Comparison of ENCODE assay signal across 24 cellular contexts in genomic region chr1:108575241-108575850, GRCh38. TPM values are rescaled to one million over a fixed set of nuclear protein-coding genes. Genes with fewer than 3 reads are reported as not detected.
DNase-seq lines count a peak whose midpoint lies in the region; ATAC-seq and TF ChIP-seq lines count a peak whose summit lies in the region.
"Had no signal": no experiment of that assay in that cellular context is flagged by ENCODE, and none has a peak within 500 bp of the region (broad histone marks: within the 10 kb centered on the region; RNA-seq: fewer than 3 reads in every experiment).

No MANE protein-coding gene starts in this region.

- H3K4me1 Mint-ChIP-seq in CD14-positive monocyte: peaks cover 6% of the 10 kb centered on the region

- H3K4me3 Mint-ChIP-seq in CD14-positive monocyte: no peak overlapping the region
- H3K4me3 Mint-ChIP-seq: activated CD8-positive, alpha-beta memory T cell treated with anti-CD3 and anti-CD28 coated beads, Interleukin-2, amount 10 ng/mL, durations not matched to agents 7 days and 5 days; activated naive CD8-positive, alpha-beta T cell; naive thymus-derived CD8-positive, alpha-beta T cell had no signal

- peaks cover 0 to under 1% of the 10 kb centered on the region in 2 donors for H3K9me3 ChIP-seq in muscle layer of duodenum (ENCODE audit: control insufficient read depth in 1 of 2, low read length in 2 of 2)
- no peaks in the 10 kb centered on the region for H3K9me3 ChIP-seq in BE2C
- H3K9me3 ChIP-seq: suprapubic skin, uterus had no signal

- H3K4me1 ChIP-seq in muscle layer of duodenum (ENCODE audit: control insufficient read depth in 1 of 2, insufficient read depth in 2 of 2, low read length in 2 of 2) (peaks cover 4 to 6% of the 10 kb centered on the region in 2 donors), BE2C (no peaks in the 10 kb centered on the region)
- H3K4me1 ChIP-seq: uterus had no signal

- H3K27ac Mint-ChIP-seq in CD14-positive monocyte: peak overlapping the region in 4 of 7 donors; percentile 8 to 28 (median 22)
- H3K27ac Mint-ChIP-seq: activated CD8-positive, alpha-beta memory T cell treated with anti-CD3 and anti-CD28 coated beads, Interleukin-2, amount 10 ng/mL, durations not matched to agents 7 days and 5 days had no signal

- H3K27me3 ChIP-seq in muscle layer of duodenum (ENCODE audit: low read depth, low read length): no peaks in the 10 kb centered on the region
- no peaks in the 10 kb centered on the region for H3K27me3 ChIP-seq in BE2C
- H3K27me3 ChIP-seq: esophagus squamous epithelium, suprapubic skin, uterus had no signal

- no peak for DNase-seq in CD14-positive monocyte (ENCODE audit: low spot score)
- DNase-seq in HCEC 1CT: peak; percentile 35
- peak; percentile 54 for DNase-seq in dedifferentiated amniotic fluid mesenchymal stem cell (ENCODE audit: extremely low spot score)
- DNase-seq in posterior vena cava (ENCODE audit: low spot score): no peak
- no peak for DNase-seq in BE2C
- DNase-seq: activated CD4-positive, alpha-beta T cell treated with anti-CD3 and anti-CD28 coated beads for 48 hours; activated CD8-positive, alpha-beta memory T cell treated with anti-CD3 and anti-CD28 coated beads, Interleukin-2, amount 10 ng/mL, durations not matched to agents 7 days and 5 days; DND-41; effector CD8-positive, alpha-beta T cell; esophagus squamous epithelium; head of caudate nucleus; left colon; naive thymus-derived CD8-positive, alpha-beta T cell; NCI-H146; NCI-H510A treated with DMSO at 0.1 percent for 48 hours; uterus had no signal

- intact Hi-C loops in CD14-positive monocyte (cut with micrococcal nuclease): no loop called here
- intact Hi-C loops in posterior vena cava (cut with DNase I): no loop called here

- no peak for ATAC-seq in GM21381 (IDR thresholded peaks at IDR 0.05; ENCODE audit: unreplicated experiment)
- ATAC-seq: activated CD8-positive, alpha-beta memory T cell treated with anti-CD3 and anti-CD28 coated beads, Interleukin-2, amount 10 ng/mL, durations not matched to agents 7 days and 5 days; HCT116; left colon; naive thymus-derived CD8-positive, alpha-beta T cell; Panc1; sciatic nerve had no signal

- peaks cover 0 to 3% (median 0%) of the 10 kb centered on the region in 3 donors for H3K27me3 Mint-ChIP-seq in CD14-positive monocyte (ENCODE audit: low read depth in 3 of 3)
- H3K27me3 Mint-ChIP-seq: activated CD8-positive, alpha-beta memory T cell treated with anti-CD3 and anti-CD28 coated beads, Interleukin-2, amount 10 ng/mL, durations not matched to agents 7 days and 5 days; activated naive CD8-positive, alpha-beta T cell; naive thymus-derived CD8-positive, alpha-beta T cell had no signal

- H3K9me3 Mint-ChIP-seq in CD14-positive monocyte: peaks cover 5 to 13% (median 9%) of the 10 kb centered on the region in 7 donors

- H3K4me3 ChIP-seq in muscle layer of duodenum (ENCODE audit: low read depth in 1 of 2, low read length in 2 of 2) (no peak overlapping the region), BE2C (ENCODE audit: low read depth, low read length) (no peak overlapping the region)
- H3K4me3 ChIP-seq: esophagus squamous epithelium, suprapubic skin, uterus had no signal

- no peak for TF ChIP-seq CTCF in CD14-positive monocyte (IDR thresholded peaks at IDR 0.05)
- no peak for TF ChIP-seq CTCF in BE2C (IDR thresholded peaks at IDR 0.05; ENCODE audit: low read depth, low read length)

- peaks cover 3 to 4% of the 10 kb centered on the region in 2 donors for H3K36me3 Mint-ChIP-seq in CD14-positive monocyte

- H3K27ac ChIP-seq in muscle layer of duodenum (ENCODE audit: low read length): peak overlapping the region; percentile 19
- H3K27ac ChIP-seq: esophagus squamous epithelium, KMS-11, suprapubic skin, uterus had no signal

- H3K36me3 ChIP-seq in muscle layer of duodenum (ENCODE audit: control insufficient read depth in 1 of 2, insufficient read depth in 2 of 2, low read length in 2 of 2): no peaks in the 10 kb centered on the region
- H3K36me3 ChIP-seq in BE2C: no peaks in the 10 kb centered on the region
- H3K36me3 ChIP-seq: esophagus squamous epithelium, suprapubic skin, uterus had no signal

RNA-seq across cellular contexts. Expression of gene EEIG2, which starts 15.4 kb away (rescaled TPM):
- 1 to 10 TPM; 1.4 to 4.3 TPM for polyA plus RNA-seq in CD14-positive monocyte
- total RNA-seq in posterior vena cava: 10 to 100 TPM; 26.8 to 29.1 TPM
- polyA plus RNA-seq in BE2C (2012; ENCODE audit: insufficient read depth, insufficient read length, low read depth): 0.39 TPM

Comparison
In these comparisons a context has a peak if more than half of its experiments do, and no peak if none do; other contexts are left out.
1. DNase-seq: peak in HCEC 1CT (single experiment) and dedifferentiated amniotic fluid mesenchymal stem cell (single experiment); none in CD14-positive monocyte (single experiment), posterior vena cava (single experiment) and BE2C (single experiment).